In the genomic region with DNA sequence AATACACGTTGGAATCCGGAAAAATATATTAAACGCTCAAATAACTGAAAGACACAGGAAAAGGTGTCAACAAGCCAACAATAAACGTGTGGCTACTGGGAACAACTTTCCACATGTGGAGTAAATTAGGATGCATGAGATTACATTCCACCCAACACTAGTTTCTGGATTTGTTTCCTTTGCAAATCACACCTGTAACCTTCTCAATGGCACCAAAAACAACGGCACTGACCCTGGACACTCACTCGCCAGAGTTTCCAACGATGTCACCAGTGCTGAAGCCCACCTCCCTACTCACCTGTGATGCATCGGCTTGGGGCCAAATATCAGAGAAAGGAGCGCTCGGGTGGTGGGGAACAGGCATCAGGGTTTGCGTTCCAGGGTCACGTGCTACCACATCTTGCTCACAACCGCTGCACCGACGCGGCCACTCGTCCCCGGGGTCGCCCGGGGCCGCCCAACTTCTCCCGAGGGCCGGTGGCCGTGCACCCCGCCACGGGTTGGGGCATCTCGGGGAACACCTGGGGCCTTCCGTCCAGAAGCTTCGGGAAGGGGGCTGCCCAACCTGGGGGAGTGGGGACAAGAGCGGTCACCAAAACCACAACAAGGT, we compare ENCODE assay signal across 1 cellular context.
TF ChIP-seq lines count a peak whose summit lies in the region.

No MANE protein-coding gene starts in this region.

TF ChIP-seq in IMR-90, 13 proteins besides CTCF, POLR2A, EP300 and RAD21:
- TF ChIP-seq, protein P1, sequence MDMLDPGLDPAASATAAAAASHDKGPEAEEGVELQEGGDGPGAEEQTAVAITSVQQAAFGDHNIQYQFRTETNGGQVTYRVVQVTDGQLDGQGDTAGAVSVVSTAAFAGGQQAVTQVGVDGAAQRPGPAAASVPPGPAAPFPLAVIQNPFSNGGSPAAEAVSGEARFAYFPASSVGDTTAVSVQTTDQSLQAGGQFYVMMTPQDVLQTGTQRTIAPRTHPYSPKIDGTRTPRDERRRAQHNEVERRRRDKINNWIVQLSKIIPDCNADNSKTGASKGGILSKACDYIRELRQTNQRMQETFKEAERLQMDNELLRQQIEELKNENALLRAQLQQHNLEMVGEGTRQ (IDR thresholded peaks at IDR 0.05; ENCODE audit: low read depth, low read length): peak; percentile 68
- TF ChIP-seq MAFK (IDR thresholded peaks at IDR 0.05; ENCODE audit: low read depth, low read length) (no peak), BHLHE40 (IDR thresholded peaks at IDR 0.05; ENCODE audit: low read depth, low read length) (peak; percentile 44; the same call in 1 of the 2 replicates)
